Comparison of ENCODE assay signal across 1 cellular context in genomic region chr22:36144886-36145541, GRCh38.
TF ChIP-seq lines count a peak whose summit lies in the region.

No MANE protein-coding gene starts in this region.

TF ChIP-seq in GM23338, 12 proteins besides CTCF, POLR2A, EP300 and RAD21:
- TF ChIP-seq ZNF462 (CRISPR knock-in tag; IDR thresholded peaks at IDR 0.05) = peak; percentile 56
- no peak for TF ChIP-seq JUNB (IDR thresholded peaks at IDR 0.05; ENCODE audit: unreplicated experiment)
